Comparison of ENCODE assay signal across 1 cellular context in genomic region chr1:153550398-153550758, GRCh38.
TF ChIP-seq lines count a peak whose summit lies in the region.

No MANE protein-coding gene starts in this region.

TF ChIP-seq in GM23338, 12 proteins besides CTCF, POLR2A, EP300 and RAD21 (continued from another document):
- TF ChIP-seq, protein P1, sequence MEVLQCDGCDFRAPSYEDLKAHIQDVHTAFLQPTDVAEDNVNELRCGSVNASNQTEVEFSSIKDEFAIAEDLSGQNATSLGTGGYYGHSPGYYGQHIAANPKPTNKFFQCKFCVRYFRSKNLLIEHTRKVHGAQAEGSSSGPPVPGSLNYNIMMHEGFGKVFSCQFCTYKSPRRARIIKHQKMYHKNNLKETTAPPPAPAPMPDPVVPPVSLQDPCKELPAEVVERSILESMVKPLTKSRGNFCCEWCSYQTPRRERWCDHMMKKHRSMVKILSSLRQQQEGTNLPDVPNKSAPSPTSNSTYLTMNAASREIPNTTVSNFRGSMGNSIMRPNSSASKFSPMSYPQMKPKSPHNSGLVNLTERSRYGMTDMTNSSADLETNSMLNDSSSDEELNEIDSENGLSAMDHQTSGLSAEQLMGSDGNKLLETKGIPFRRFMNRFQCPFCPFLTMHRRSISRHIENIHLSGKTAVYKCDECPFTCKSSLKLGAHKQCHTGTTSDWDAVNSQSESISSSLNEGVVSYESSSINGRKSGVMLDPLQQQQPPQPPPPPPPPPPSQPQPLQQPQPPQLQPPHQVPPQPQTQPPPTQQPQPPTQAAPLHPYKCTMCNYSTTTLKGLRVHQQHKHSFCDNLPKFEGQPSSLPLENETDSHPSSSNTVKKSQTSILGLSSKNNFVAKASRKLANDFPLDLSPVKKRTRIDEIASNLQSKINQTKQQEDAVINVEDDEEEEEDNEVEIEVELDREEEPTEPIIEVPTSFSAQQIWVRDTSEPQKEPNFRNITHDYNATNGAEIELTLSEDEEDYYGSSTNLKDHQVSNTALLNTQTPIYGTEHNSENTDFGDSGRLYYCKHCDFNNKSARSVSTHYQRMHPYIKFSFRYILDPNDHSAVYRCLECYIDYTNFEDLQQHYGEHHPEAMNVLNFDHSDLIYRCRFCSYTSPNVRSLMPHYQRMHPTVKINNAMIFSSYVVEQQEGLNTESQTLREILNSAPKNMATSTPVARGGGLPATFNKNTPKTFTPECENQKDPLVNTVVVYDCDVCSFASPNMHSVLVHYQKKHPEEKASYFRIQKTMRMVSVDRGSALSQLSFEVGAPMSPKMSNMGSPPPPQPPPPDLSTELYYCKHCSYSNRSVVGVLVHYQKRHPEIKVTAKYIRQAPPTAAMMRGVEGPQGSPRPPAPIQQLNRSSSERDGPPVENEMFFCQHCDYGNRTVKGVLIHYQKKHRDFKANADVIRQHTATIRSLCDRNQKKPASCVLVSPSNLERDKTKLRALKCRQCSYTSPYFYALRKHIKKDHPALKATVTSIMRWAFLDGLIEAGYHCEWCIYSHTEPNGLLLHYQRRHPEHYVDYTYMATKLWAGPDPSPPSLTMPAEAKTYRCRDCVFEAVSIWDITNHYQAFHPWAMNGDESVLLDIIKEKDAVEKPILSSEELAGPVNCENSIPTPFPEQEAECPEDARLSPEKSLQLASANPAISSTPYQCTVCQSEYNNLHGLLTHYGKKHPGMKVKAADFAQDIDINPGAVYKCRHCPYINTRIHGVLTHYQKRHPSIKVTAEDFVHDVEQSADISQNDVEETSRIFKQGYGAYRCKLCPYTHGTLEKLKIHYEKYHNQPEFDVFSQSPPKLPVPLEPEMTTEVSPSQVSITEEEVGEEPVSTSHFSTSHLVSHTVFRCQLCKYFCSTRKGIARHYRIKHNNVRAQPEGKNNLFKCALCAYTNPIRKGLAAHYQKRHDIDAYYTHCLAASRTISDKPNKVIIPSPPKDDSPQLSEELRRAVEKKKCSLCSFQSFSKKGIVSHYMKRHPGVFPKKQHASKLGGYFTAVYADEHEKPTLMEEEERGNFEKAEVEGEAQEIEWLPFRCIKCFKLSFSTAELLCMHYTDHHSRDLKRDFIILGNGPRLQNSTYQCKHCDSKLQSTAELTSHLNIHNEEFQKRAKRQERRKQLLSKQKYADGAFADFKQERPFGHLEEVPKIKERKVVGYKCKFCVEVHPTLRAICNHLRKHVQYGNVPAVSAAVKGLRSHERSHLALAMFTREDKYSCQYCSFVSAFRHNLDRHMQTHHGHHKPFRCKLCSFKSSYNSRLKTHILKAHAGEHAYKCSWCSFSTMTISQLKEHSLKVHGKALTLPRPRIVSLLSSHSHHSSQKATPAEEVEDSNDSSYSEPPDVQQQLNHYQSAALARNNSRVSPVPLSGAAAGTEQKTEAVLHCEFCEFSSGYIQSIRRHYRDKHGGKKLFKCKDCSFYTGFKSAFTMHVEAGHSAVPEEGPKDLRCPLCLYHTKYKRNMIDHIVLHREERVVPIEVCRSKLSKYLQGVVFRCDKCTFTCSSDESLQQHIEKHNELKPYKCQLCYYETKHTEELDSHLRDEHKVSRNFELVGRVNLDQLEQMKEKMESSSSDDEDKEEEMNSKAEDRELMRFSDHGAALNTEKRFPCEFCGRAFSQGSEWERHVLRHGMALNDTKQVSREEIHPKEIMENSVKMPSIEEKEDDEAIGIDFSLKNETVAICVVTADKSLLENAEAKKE (CRISPR knock-in tag; IDR thresholded peaks at IDR 0.05), result no peak
- TF ChIP-seq, protein P2, sequence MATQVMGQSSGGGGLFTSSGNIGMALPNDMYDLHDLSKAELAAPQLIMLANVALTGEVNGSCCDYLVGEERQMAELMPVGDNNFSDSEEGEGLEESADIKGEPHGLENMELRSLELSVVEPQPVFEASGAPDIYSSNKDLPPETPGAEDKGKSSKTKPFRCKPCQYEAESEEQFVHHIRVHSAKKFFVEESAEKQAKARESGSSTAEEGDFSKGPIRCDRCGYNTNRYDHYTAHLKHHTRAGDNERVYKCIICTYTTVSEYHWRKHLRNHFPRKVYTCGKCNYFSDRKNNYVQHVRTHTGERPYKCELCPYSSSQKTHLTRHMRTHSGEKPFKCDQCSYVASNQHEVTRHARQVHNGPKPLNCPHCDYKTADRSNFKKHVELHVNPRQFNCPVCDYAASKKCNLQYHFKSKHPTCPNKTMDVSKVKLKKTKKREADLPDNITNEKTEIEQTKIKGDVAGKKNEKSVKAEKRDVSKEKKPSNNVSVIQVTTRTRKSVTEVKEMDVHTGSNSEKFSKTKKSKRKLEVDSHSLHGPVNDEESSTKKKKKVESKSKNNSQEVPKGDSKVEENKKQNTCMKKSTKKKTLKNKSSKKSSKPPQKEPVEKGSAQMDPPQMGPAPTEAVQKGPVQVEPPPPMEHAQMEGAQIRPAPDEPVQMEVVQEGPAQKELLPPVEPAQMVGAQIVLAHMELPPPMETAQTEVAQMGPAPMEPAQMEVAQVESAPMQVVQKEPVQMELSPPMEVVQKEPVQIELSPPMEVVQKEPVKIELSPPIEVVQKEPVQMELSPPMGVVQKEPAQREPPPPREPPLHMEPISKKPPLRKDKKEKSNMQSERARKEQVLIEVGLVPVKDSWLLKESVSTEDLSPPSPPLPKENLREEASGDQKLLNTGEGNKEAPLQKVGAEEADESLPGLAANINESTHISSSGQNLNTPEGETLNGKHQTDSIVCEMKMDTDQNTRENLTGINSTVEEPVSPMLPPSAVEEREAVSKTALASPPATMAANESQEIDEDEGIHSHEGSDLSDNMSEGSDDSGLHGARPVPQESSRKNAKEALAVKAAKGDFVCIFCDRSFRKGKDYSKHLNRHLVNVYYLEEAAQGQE (IDR thresholded peaks at IDR 0.05; ENCODE audit: unreplicated experiment), result no peak
- no peak for TF ChIP-seq JUNB (IDR thresholded peaks at IDR 0.05; ENCODE audit: unreplicated experiment)
- no peak for TF ChIP-seq EZH2phosphoT487 (IDR thresholded peaks at IDR 0.05; ENCODE audit: unreplicated experiment)
- no peak for TF ChIP-seq NANOG (IDR thresholded peaks at IDR 0.05; ENCODE audit: borderline replicate concordance)
- TF ChIP-seq CREB1 (CRISPR knock-in tag; IDR thresholded peaks at IDR 0.05; ENCODE audit: low read depth), result no peak
- TF ChIP-seq STAT1 (IDR thresholded peaks at IDR 0.05; ENCODE audit: unreplicated experiment), result no peak
